ENCODE assay signal across 27 cellular contexts in the genomic region with DNA sequence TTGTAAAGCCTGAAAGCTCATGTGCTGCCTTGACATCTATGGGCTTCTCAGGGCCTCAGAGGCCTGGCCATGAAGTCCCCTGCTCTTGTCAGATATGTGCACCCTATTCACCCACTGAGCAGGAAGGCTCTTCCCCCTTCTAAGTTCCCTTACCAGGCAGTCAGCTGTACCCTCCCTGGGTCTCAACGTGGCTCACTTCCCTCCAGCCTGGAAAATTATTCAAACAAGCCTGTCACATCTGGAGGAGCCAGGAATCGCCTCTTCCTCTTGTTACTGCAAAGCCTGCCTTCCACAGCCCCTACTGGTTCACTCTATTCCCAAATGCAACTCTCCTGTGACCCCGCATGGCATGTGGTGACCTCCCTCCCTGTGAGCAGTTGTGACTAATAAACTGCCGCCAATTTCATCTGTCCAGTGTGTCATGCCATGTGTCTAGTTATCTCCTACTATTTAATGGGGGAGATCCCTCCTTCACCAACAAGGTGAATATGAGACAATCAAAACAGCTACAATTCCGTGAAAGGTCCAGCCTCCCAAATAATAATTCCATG. TPM values are rescaled to one million over a fixed set of nuclear protein-coding genes. Genes with fewer than 3 reads are reported as not detected.
"Had no signal": no experiment of that assay in that cellular context is flagged by ENCODE, and none has a peak within 500 bp of the region (broad histone marks: within the 10 kb centered on the region; RNA-seq: fewer than 3 reads in every experiment).

No MANE protein-coding gene starts in this region.

- H3K9me3 Mint-ChIP-seq: activated naive CD4-positive, alpha-beta T cell treated with anti-CD3 and anti-CD28 coated beads, Interleukin-2, amount 50 U/mL, for 72 hours; activated T-cell treated with anti-CD3 and anti-CD28 coated beads, Interleukin-2, amount 50 U/mL, for 72 hours; naive thymus-derived CD8-positive, alpha-beta T cell had no signal

- H3K9me3 ChIP-seq: adrenal gland, breast epithelium, gastroesophageal sphincter, heart left ventricle, prostate gland, thyroid gland had no signal

- H3K36me3 ChIP-seq: adrenal gland, breast epithelium, gastroesophageal sphincter, heart left ventricle, prostate gland, thyroid gland had no signal

- DNase-seq: activated CD4-positive, alpha-beta T cell treated with anti-CD3 and anti-CD28 coated beads, Interleukin-2, amount 50 U/mL, for 1 hour; activated CD4-positive, CD25-positive, alpha-beta regulatory T cell treated with anti-CD3 and anti-CD28 coated beads, Interleukin-2, amount 50 U/mL, for 72 hours; activated CD8-positive, alpha-beta memory T cell treated with anti-CD3 and anti-CD28 coated beads for 24 hours; activated CD8-positive, alpha-beta memory T cell treated with anti-CD3 and anti-CD28 coated beads, Interleukin-2, amount 50 U/mL, for 48 hours; activated gamma-delta T cell treated with Interleukin-2 at 50 U/mL for 16 hours; activated T-cell treated with anti-CD3 and anti-CD28 coated beads, Interleukin-2, amount 50 U/mL, for 72 hours; adrenal gland; cerebellar nuclear complex; cortex of kidney; effector CD4-positive, alpha-beta T cell; heart left ventricle; mesenchymal stem cell; naive thymus-derived CD8-positive, alpha-beta T cell; right cardiac atrium; stimulated activated CD4-positive, alpha-beta T cell treated with anti-CD3 and anti-CD28 coated beads, Interleukin-2, amount 100 ng/mL, for 24 hours; stimulated activated naive CD4-positive, alpha-beta T cell treated with Interleukin-2 at 50 U/mL for 16 hours; thyroid gland had no signal

- H3K27ac Mint-ChIP-seq: activated T-cell treated with anti-CD3 and anti-CD28 coated beads, Interleukin-2, amount 50 U/mL, for 72 hours had no signal

- H3K27ac ChIP-seq: adrenal gland, breast epithelium, gastroesophageal sphincter, heart left ventricle, prostate gland, thyroid gland, VCaP had no signal

- ATAC-seq: gastroesophageal sphincter; heart left ventricle; naive thymus-derived CD8-positive, alpha-beta T cell; right cardiac atrium had no signal

- H3K4me3 ChIP-seq: adrenal gland, breast epithelium, gastroesophageal sphincter, heart left ventricle, prostate gland, thyroid gland had no signal

- H3K4me1 Mint-ChIP-seq: naive thymus-derived CD8-positive, alpha-beta T cell had no signal

- H3K4me3 Mint-ChIP-seq: activated T-cell treated with anti-CD3 and anti-CD28 coated beads, Interleukin-2, amount 50 U/mL, for 72 hours; naive thymus-derived CD8-positive, alpha-beta T cell had no signal

- H3K36me3 Mint-ChIP-seq: naive thymus-derived CD8-positive, alpha-beta T cell had no signal

- H3K4me1 ChIP-seq: adrenal gland, breast epithelium, gastroesophageal sphincter, heart left ventricle, prostate gland, thyroid gland had no signal

- H3K27me3 ChIP-seq: thyroid gland had no signal

RNA-seq across cellular contexts. Expression of gene HMSD, which starts 12.4 kb away (rescaled TPM):
- total RNA-seq: gastroesophageal sphincter; naive thymus-derived CD8-positive, alpha-beta T cell; osteocyte; prostate gland; skeletal muscle tissue; subcutaneous adipose tissue had no signal
- polyA plus RNA-seq: heart left ventricle; naive thymus-derived CD8-positive, alpha-beta T cell had no signal

RNA-seq across cellular contexts. Expression of gene SERPINB10, which starts 53.7 kb away (rescaled TPM):
- total RNA-seq: activated naive CD4-positive, alpha-beta T cell treated with anti-CD3 and anti-CD28 coated beads, Interleukin-2, amount 50 U/mL, for 72 hours; adrenal gland; astrocyte; naive thymus-derived CD8-positive, alpha-beta T cell; osteocyte; right cardiac atrium; subcutaneous adipose tissue; T-helper 1 cell treated with Interleukin-12 subunit alpha and Interleukin-12 subunit beta and Interleukin-4 antibody, amounts not matched to agents 30 ng/mL and 1 ng/mL, for 36 hours; thyroid gland had no signal
- polyA plus RNA-seq: adrenal gland; heart left ventricle; naive thymus-derived CD8-positive, alpha-beta T cell; right cardiac atrium had no signal
